Comparison of ENCODE assay signal across 8 cellular contexts in genomic region chr10:21523557-21524008, GRCh38. TPM values are rescaled to one million over a fixed set of nuclear protein-coding genes. Genes with fewer than 3 reads are reported as not detected.
DNase-seq lines count a peak whose midpoint lies in the region; ATAC-seq, FAIRE-seq and TF ChIP-seq lines count a peak whose summit lies in the region.

No MANE protein-coding gene starts in this region.

- H3K4me3 Mint-ChIP-seq in mesothelial cell of epicardium = peak overlapping the region; percentile 60

- intact Hi-C loops in adrenal gland (cut with DNase I) = no loop called here
- intact Hi-C loops in kidney (cut with DNase I) = no loop called here

- CTCF ChIA-PET in A549 (lab: Yijun Ruan, JAX) (interaction anchor here (1.1 to 1.7 kb wide), 4 partner anchors 12 to 208 kb away, joined by 4 to 6 read pairs (median 4); no protein-coding TSS in a partner anchor), RWPE1 (lab: Yijun Ruan, JAX) (no interaction called here)

- peak overlapping the region; percentile 98 for H3K27ac Mint-ChIP-seq in mesothelial cell of epicardium

- TF ChIP-seq POLR2A in A549 (IDR thresholded peaks at IDR 0.05; ENCODE audit: low read length) = no peak
- no peak for TF ChIP-seq POLR2A in adrenal gland (IDR thresholded peaks at IDR 0.05)

- H3K27me3 Mint-ChIP-seq in mesothelial cell of epicardium (ENCODE audit: low read depth) = no peaks in the 10 kb centered on the region

- H3K4me1 Mint-ChIP-seq in mesothelial cell of epicardium = peaks cover 80% of the 10 kb centered on the region

- DNase-seq in A549 (ENCODE audit: low read depth in 1 of 2, low spot score in 1 of 2) (no peak), adrenal gland (peak in 4 of 7 donors; percentile 49 to 77 (median 58)), mesothelial cell of epicardium (ENCODE audit: low spot score in 2 of 2, unreplicated experiment in 2 of 2) (no peak), kidney (no peak), RWPE1 (ENCODE audit: low spot score) (no peak)
- DNase-seq in activated CD4-positive, alpha-beta T cell treated with anti-CD3 and anti-CD28 coated beads for 48 hours = no peak
- DNase-seq in activated effector memory CD4-positive, alpha-beta T cell treated with Interleukin-2 at 50 U/mL for 16 hours = no peak

- H3K4me3 ChIP-seq in A549 = no peak overlapping the region
- H3K4me3 ChIP-seq in HUES48 (ENCODE audit: low read depth, low read length) = peak overlapping the region; percentile 68
- no peak overlapping the region for H3K4me3 ChIP-seq in adrenal gland
- H3K4me3 ChIP-seq in kidney (ENCODE audit: low read length in 2 of 2) = no peak overlapping the region

- H3K9ac ChIP-seq in HUES48 (ENCODE audit: low read depth, low read length) = peak overlapping the region; percentile 74; the same call in 1 of the 2 replicates
- peak overlapping the region in 1 of 2 donors; percentile 8 for H3K9ac ChIP-seq in kidney (ENCODE audit: low read length in 2 of 2)

- no peak for TF ChIP-seq RAD21 in A549 (conservative IDR thresholded peaks at IDR 0.05 in 1 of 2, IDR thresholded peaks at IDR 0.05 in 1 of 2)

- H3K9me3 Mint-ChIP-seq in mesothelial cell of epicardium = no peaks in the 10 kb centered on the region

- H3K36me3 ChIP-seq in HUES48 (ENCODE audit: control insufficient read depth, insufficient read depth, low read length) (no peaks in the 10 kb centered on the region), adrenal gland (replicated peaks in 1 of 2) (no peaks in the 10 kb centered on the region), kidney (ENCODE audit: control insufficient read depth in 1 of 2, insufficient read depth in 2 of 2, low read length in 2 of 2) (no peaks in the 10 kb centered on the region)

- H3K27ac ChIP-seq in A549 (peak overlapping the region in 1 of 2 experiments; percentile 99; a peak in 3 of 6 replicates), HUES48 (ENCODE audit: low read depth, low read length) (peak overlapping the region; percentile 99), adrenal gland (peak overlapping the region in 1 of 5 donors; percentile 98), kidney (ENCODE audit: low read depth in 2 of 2, low read length in 2 of 2) (no peak overlapping the region), RWPE1 (no peak overlapping the region)

- no peaks in the 10 kb centered on the region for H3K36me3 Mint-ChIP-seq in mesothelial cell of epicardium

- 72% methylated on average over 3 of the region's 3 CpGs for WGBS in A549 (ENCODE audit: missing lambda C conversion rate)
- WGBS in adrenal gland, 4 donors = 27 to 44% (median 38%) methylated on average over 3 of the region's 3 CpGs

- H3K27me3 ChIP-seq in HUES48 (ENCODE audit: control insufficient read depth, insufficient read depth, low read length) (peaks cover 26% of the 10 kb centered on the region), adrenal gland (no peaks in the 10 kb centered on the region)

- H3K9me3 ChIP-seq in A549 = no peaks in the 10 kb centered on the region
- H3K9me3 ChIP-seq in HUES48 (ENCODE audit: control insufficient read depth, insufficient read depth, low read length) = no peaks in the 10 kb centered on the region
- no peaks in the 10 kb centered on the region for H3K9me3 ChIP-seq in adrenal gland (replicated peaks in 1 of 3)
- H3K9me3 ChIP-seq in kidney (ENCODE audit: control insufficient read depth in 1 of 2, low read length in 2 of 2) = no peaks in the 10 kb centered on the region

- FAIRE-seq in A549 (lab: Jason Lieb, UNC) (no peak), kidney (lab: Jason Lieb, UNC) (no peak)

- H3K4me1 ChIP-seq in A549 (peaks cover 41% of the 10 kb centered on the region), HUES48 (ENCODE audit: control insufficient read depth, insufficient read depth, low read length) (peaks cover 64% of the 10 kb centered on the region), adrenal gland (replicated peaks in 1 of 2) (peaks cover 9 to 27% of the 10 kb centered on the region in 2 donors), kidney (ENCODE audit: control insufficient read depth in 1 of 2, insufficient read depth in 1 of 2, low read depth in 1 of 2, low read length in 2 of 2) (peaks cover 0 to 11% of the 10 kb centered on the region in 2 donors)

- POLR2A ChIA-PET in A549 (lab: Yijun Ruan, JAX) = interaction anchor here (0.6 kb wide), 1 partner anchor 29 kb away, joined by 5 read pairs; no protein-coding TSS in a partner anchor
- POLR2A ChIA-PET in RWPE1 (lab: Yijun Ruan, JAX; ENCODE audit: low non-redundant PET) = no interaction called here

- H3K4me2 ChIP-seq in A549 = peak overlapping the region; percentile 83

- TF ChIP-seq CTCF in A549 (IDR thresholded peaks at IDR 0.05) (no peak), adrenal gland (IDR thresholded peaks at IDR 0.05) (no peak), mesothelial cell of epicardium (IDR thresholded peaks at IDR 0.05; ENCODE audit: unreplicated experiment) (no peak), kidney (IDR thresholded peaks at IDR 0.05; ENCODE audit: borderline replicate concordance, extremely low read depth, insufficient read depth) (no peak), RWPE1 (conservative IDR thresholded peaks at IDR 0.05; ENCODE audit: low read depth) (no peak)

- TF ChIP-seq EP300 in A549 (IDR thresholded peaks at IDR 0.05) = no peak

- ATAC-seq in A549 = no peak

TF ChIP-seq in A549, 52 proteins besides CTCF, POLR2A, EP300 and RAD21:
- peak; percentile 73 for TF ChIP-seq MAFK (IDR thresholded peaks at IDR 0.05; ENCODE audit: partially characterized antibody)
- no peak for TF ChIP-seq HES2 (IDR thresholded peaks at IDR 0.05)
- TF ChIP-seq, protein P1, sequence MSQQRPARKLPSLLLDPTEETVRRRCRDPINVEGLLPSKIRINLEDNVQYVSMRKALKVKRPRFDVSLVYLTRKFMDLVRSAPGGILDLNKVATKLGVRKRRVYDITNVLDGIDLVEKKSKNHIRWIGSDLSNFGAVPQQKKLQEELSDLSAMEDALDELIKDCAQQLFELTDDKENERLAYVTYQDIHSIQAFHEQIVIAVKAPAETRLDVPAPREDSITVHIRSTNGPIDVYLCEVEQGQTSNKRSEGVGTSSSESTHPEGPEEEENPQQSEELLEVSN (IDR thresholded peaks at IDR 0.05; ENCODE audit: borderline replicate concordance, low read depth) = no peak
- 0 out of 2 replicates have a peak, but pooled peaks have one; percentile 27 for TF ChIP-seq MAX (IDR thresholded peaks at IDR 0.05)

RNA-seq across cellular contexts. Expression of gene SKIDA1, which starts 1.9 kb away (rescaled TPM):
- polyA plus RNA-seq in A549 (2011; rRNA removed) = 0.87 and 1.0 TPM in 2 replicates
- 0.54 and 0.60 TPM in 2 replicates for polyA plus RNA-seq in A549 (2012; cell fraction: cytosol; rRNA removed)
- 0.48 and 0.60 TPM in 2 replicates for polyA plus RNA-seq in A549 (2012; cell fraction: nucleus; rRNA removed)
- polyA plus RNA-seq in A549 (2017; fragmentation: RNase III; extraction: RNeasy Plus Mini Kit Qiagen cat#74134 plus additional on column Dnase treatment) = 3.5 to 4.2 TPM (median 4.1 TPM) in 3 replicates
- polyA minus RNA-seq in A549 (2011; rRNA and poly(A)+ RNA removed) = 1.2 and 1.4 TPM in 2 replicates
- 1 to 10 TPM in 7 of 8 donors, under 1 TPM in 1; 0.78 to 3.5 (median 2.6) TPM for total RNA-seq in adrenal gland
- polyA plus RNA-seq in adrenal gland = 1 to 10 TPM in 2 of 3 donors, under 1 TPM in 1; 0.64 to 2.3 (median 1.6) TPM
- total RNA-seq in mesothelial cell of epicardium = 9.7 to 10.4 TPM (median 9.7 TPM) in 3 replicates
- 2.9 TPM for total RNA-seq in kidney
- polyA plus RNA-seq in kidney (ENCODE audit: insufficient read depth, low read depth, low replicate concordance) = 0.71 TPM

RNA-seq across cellular contexts. Expression of gene MLLT10, which starts 10.4 kb away (rescaled TPM):
- polyA plus RNA-seq in A549 (2011; rRNA removed) (54.1 and 55.5 TPM in 2 replicates), A549 (2017; fragmentation: RNase III; extraction: RNeasy Plus Mini Kit Qiagen cat#74134 plus additional on column Dnase treatment) (35.3 to 41.7 TPM (median 38.9 TPM) in 3 replicates), adrenal gland (10 to 100 TPM; 15.8 to 30.2 (median 29.3) TPM), kidney (ENCODE audit: insufficient read depth, low read depth, low replicate concordance) (11.0 TPM)
- polyA plus RNA-seq in A549 (2012; cell fraction: cytosol; rRNA removed) = 28.8 and 31.8 TPM in 2 replicates
- polyA plus RNA-seq in A549 (2012; cell fraction: nucleus; rRNA removed) = 26.3 and 38.8 TPM in 2 replicates
- 65.1 and 116 TPM in 2 replicates for polyA minus RNA-seq in A549 (2011; rRNA and poly(A)+ RNA removed)
- total RNA-seq in adrenal gland (10 to 100 TPM; 16.7 to 48.1 (median 26.8) TPM), mesothelial cell of epicardium (56.1 to 64.4 TPM (median 62.5 TPM) in 3 replicates), kidney (54.2 TPM)

Comparison
In these comparisons a context has a peak if more than half of its experiments do, and no peak if none do; other contexts are left out.
1. DNase-seq: peak in adrenal gland (4 of 7); none in A549 (0 of 2), mesothelial cell of epicardium (0 of 2), activated CD4-positive, alpha-beta T cell treated with anti-CD3 and anti-CD28 coated beads for 48 hours (single experiment), activated effector memory CD4-positive, alpha-beta T cell treated with Interleukin-2 at 50 U/mL for 16 hours (single experiment), kidney (single experiment) and RWPE1 (single experiment).